17 cellular contexts compared by ENCODE assay signal in the genomic region with DNA sequence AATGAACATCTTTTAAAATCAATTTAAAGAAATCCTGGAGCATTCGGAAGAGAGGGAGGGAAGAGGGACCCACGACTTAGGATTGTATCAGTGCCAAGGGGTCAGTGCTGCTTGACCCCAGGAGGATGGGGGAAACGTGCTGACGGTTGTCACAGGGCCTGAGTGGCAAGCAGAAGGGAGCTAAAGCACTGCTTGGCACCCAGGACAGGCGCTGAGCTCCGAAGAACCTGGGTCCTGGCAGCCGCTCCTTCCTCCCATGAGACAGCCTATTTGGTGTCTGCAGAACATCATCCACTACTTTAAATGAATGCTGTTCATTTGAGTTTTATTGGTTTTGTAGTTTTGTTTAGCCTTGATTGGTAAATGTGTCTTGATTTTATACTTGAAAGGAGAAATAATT. TPM values are rescaled to one million over a fixed set of nuclear protein-coding genes. Genes with fewer than 3 reads are reported as not detected.
"Had no signal": no experiment of that assay in that cellular context is flagged by ENCODE, and none has a peak within 500 bp of the region (broad histone marks: within the 10 kb centered on the region; RNA-seq: fewer than 3 reads in every experiment).

No MANE protein-coding gene starts in this region.

- H3K27me3 Mint-ChIP-seq: activated CD4-positive, alpha-beta T cell treated with anti-CD3 and anti-CD28 coated beads, Interleukin-2, amount 10 ng/mL, durations not matched to agents 24 days and 14 days; stimulated activated naive CD8-positive, alpha-beta T cell treated with anti-CD3 and anti-CD28 coated beads, Interleukin-15, amount 100 ng/mL, for 72 hours; T-helper 17 cell had no signal

- DNase-seq: activated CD4-positive, alpha-beta T cell treated with anti-CD3 and anti-CD28 coated beads, Interleukin-2, amount 10 ng/mL, durations not matched to agents 24 days and 14 days; activated CD4-positive, CD25-positive, alpha-beta regulatory T cell; activated CD8-positive, alpha-beta memory T cell treated with anti-CD3 and anti-CD28 coated beads, Interleukin-2, amount 50 U/mL, for 48 hours; activated CD8-positive, alpha-beta T cell treated with anti-CD3 and anti-CD28 coated beads, Interleukin-2, amount 10 ng/mL, durations not matched to agents 7 days and 5 days; activated naive CD4-positive, alpha-beta T cell treated with Interleukin-2 at 50 U/mL for 16 hours; erythroblast; left ventricle myocardium inferior; mesendoderm; stimulated activated naive CD8-positive, alpha-beta T cell treated with anti-CD3 and anti-CD28 coated beads, Interleukin-15, amount 100 ng/mL, for 72 hours; T-helper 17 cell had no signal

- H3K36me3 ChIP-seq: ascending aorta, gastroesophageal sphincter, left ventricle myocardium inferior, prostate gland, thoracic aorta had no signal

- H3K27me3 ChIP-seq: ascending aorta, dorsolateral prefrontal cortex, gastroesophageal sphincter had no signal

- ATAC-seq: activated CD8-positive, alpha-beta T cell treated with anti-CD3 and anti-CD28 coated beads, Interleukin-2, amount 10 ng/mL, durations not matched to agents 7 days and 5 days; gastroesophageal sphincter; right cardiac atrium; stimulated activated naive CD8-positive, alpha-beta T cell treated with anti-CD3 and anti-CD28 coated beads, Interleukin-15, amount 100 ng/mL, for 72 hours; T-helper 17 cell had no signal

- H3K4me3 Mint-ChIP-seq: activated CD4-positive, alpha-beta T cell treated with anti-CD3 and anti-CD28 coated beads, Interleukin-2, amount 10 ng/mL, durations not matched to agents 24 days and 14 days; activated CD8-positive, alpha-beta T cell treated with anti-CD3 and anti-CD28 coated beads, Interleukin-2, amount 10 ng/mL, durations not matched to agents 7 days and 5 days; nephron; T-helper 17 cell had no signal

- H3K4me3 ChIP-seq: ascending aorta, dorsolateral prefrontal cortex, gastroesophageal sphincter, left ventricle myocardium inferior, prostate gland, thoracic aorta had no signal

- H3K9me3 ChIP-seq: ascending aorta, gastroesophageal sphincter, left ventricle myocardium inferior, prostate gland, thoracic aorta had no signal

- H3K9me3 Mint-ChIP-seq: activated CD4-positive, alpha-beta T cell treated with anti-CD3 and anti-CD28 coated beads, Interleukin-2, amount 10 ng/mL, durations not matched to agents 24 days and 14 days; nephron; stimulated activated naive CD8-positive, alpha-beta T cell treated with anti-CD3 and anti-CD28 coated beads, Interleukin-15, amount 100 ng/mL, for 72 hours had no signal

- H3K27ac Mint-ChIP-seq: activated CD4-positive, alpha-beta T cell treated with anti-CD3 and anti-CD28 coated beads, Interleukin-2, amount 10 ng/mL, durations not matched to agents 24 days and 14 days; activated CD8-positive, alpha-beta T cell treated with anti-CD3 and anti-CD28 coated beads, Interleukin-2, amount 10 ng/mL, durations not matched to agents 7 days and 5 days; T-helper 17 cell had no signal

- H3K27ac ChIP-seq: ascending aorta, dorsolateral prefrontal cortex, gastroesophageal sphincter, left ventricle myocardium inferior, prostate gland, thoracic aorta had no signal

RNA-seq across cellular contexts. Expression of a gene that starts 54.5 kb away (rescaled TPM):
- total RNA-seq: activated CD8-positive, alpha-beta T cell treated with anti-CD3 and anti-CD28 coated beads, Interleukin-2, amount 10 ng/mL, durations not matched to agents 7 days and 5 days; T-helper 17 cell had no signal
